Comparison of ENCODE assay signal across 18 cellular contexts in the genomic region with DNA sequence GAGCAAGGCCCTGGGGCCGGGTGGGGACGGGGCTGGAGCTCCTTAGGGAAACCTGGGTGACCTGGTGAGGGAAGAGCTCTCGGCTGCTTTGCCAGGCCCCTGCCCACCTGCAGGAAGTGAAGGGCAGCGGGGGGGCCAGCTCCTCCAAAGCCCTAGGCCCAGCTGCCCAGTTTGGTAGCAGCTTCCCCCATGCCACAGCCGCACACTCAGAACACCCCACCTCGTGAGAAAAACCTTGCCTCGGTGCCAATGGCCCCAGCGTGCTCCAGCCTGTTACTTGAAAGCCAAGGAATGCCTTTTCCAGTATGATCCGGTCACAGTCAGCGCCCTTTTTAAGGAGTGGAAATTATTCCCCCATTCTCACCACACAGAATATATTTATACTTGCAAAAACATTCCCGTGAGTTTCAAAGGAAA. TPM values are rescaled to one million over a fixed set of nuclear protein-coding genes. Genes with fewer than 3 reads are reported as not detected.
DNase-seq lines count a peak whose midpoint lies in the region; ATAC-seq and TF ChIP-seq lines count a peak whose summit lies in the region.
"Had no signal": no experiment of that assay in that cellular context is flagged by ENCODE, and none has a peak within 500 bp of the region (broad histone marks: within the 10 kb centered on the region; RNA-seq: fewer than 3 reads in every experiment).

No MANE protein-coding gene starts in this region.

- H3K27me3 ChIP-seq in heart right ventricle (no peaks in the 10 kb centered on the region), transverse colon (no peaks in the 10 kb centered on the region)
- H3K27me3 ChIP-seq: body of pancreas had no signal

- CTCF ChIA-PET in WTC11 (lab: Charles Lee): interaction anchor here (0.6 to 2.7 kb wide), 22 partner anchors 8 to 226 kb away, joined by 3 to 59 read pairs (median 6); partner anchors contain the start of gene HTRA3

- ATAC-seq in WTC11 (no peak), heart right ventricle (peak; percentile 31 to 75 (median 56)), HG03175 (IDR thresholded peaks at IDR 0.05; ENCODE audit: unreplicated experiment) (no peak), HG03342 (IDR thresholded peaks at IDR 0.05; ENCODE audit: unreplicated experiment) (no peak), left lobe of liver (no peak), HG03159 (IDR thresholded peaks at IDR 0.05; ENCODE audit: unreplicated experiment) (no peak)

- WGBS in heart right ventricle, 2 donors: 35 to 42% methylated on average over 11 of the region's 11 CpGs
- 79% methylated on average over 11 of the region's 11 CpGs; no CpG with 5 or more reads in 1 of the 2 donors for WGBS in transverse colon (ENCODE audit: low coverage in 1 of 2), 2 donors

- TF ChIP-seq POLR2A in transverse colon (IDR thresholded peaks at IDR 0.05): no peak

- intact Hi-C loops in heart right ventricle (cut with DNase I): loop anchor here in 9 of 10 donors (2.0 to 10.0 kb wide), 15 partner anchors 70 to 227 kb away; partner anchors contain the start of gene HTRA3 (in 3 of the 9)
- intact Hi-C loops in posterior vena cava (cut with DNase I): loop anchor here (2.0 to 10.0 kb wide), 3 partner anchors 127 to 227 kb away; no protein-coding TSS in a partner anchor
- intact Hi-C loops in transverse colon (cut with DNase I; ENCODE audit: low total_unique reads): loop anchor here (2.0 kb wide), 1 partner anchor 159 kb away; no protein-coding TSS in a partner anchor

- H3K27ac ChIP-seq in heart right ventricle (peak overlapping the region; percentile 21 to 92 (median 80)), transverse colon (peak overlapping the region in 3 of 4 donors; percentile 56 to 63 (median 58))
- H3K27ac ChIP-seq: body of pancreas had no signal

- peaks cover 10% of the 10 kb centered on the region for H3K4me1 Mint-ChIP-seq in WTC11
- H3K4me1 Mint-ChIP-seq: activated CD4-positive, alpha-beta memory T cell treated with anti-CD3 and anti-CD28 coated beads, Interleukin-2, amount 10 ng/mL, durations not matched to agents 7 days and 5 days; activated naive CD4-positive, alpha-beta T cell treated with anti-CD3 and anti-CD28 coated beads, Interleukin-2, amount 50 U/mL, for 24 hours had no signal

- peaks cover 2% of the 10 kb centered on the region; the same call in 1 of the 2 replicates for H3K27me3 Mint-ChIP-seq in WTC11 (ENCODE audit: low read depth)
- H3K27me3 Mint-ChIP-seq: activated CD4-positive, alpha-beta memory T cell treated with anti-CD3 and anti-CD28 coated beads, Interleukin-2, amount 10 ng/mL, durations not matched to agents 7 days and 5 days; activated naive CD4-positive, alpha-beta T cell treated with anti-CD3 and anti-CD28 coated beads, Interleukin-2, amount 50 U/mL, for 24 hours had no signal

- H3K4me3 ChIP-seq in heart right ventricle (no peak overlapping the region), transverse colon (no peak overlapping the region)
- H3K4me3 ChIP-seq: body of pancreas had no signal

- H3K9me3 ChIP-seq in heart right ventricle: peaks cover 0 to 3% (median 0%) of the 10 kb centered on the region in 11 donors
- no peaks in the 10 kb centered on the region for H3K9me3 ChIP-seq in transverse colon
- H3K9me3 ChIP-seq: body of pancreas had no signal

- H3K4me1 ChIP-seq in heart right ventricle (peaks cover 10 to 46% (median 32%) of the 10 kb centered on the region in 9 donors), transverse colon (peaks cover 0 to 5% (median 0%) of the 10 kb centered on the region in 4 donors)
- H3K4me1 ChIP-seq: body of pancreas had no signal

- H3K9me3 Mint-ChIP-seq in WTC11: peaks cover 13% of the 10 kb centered on the region
- H3K9me3 Mint-ChIP-seq: activated CD4-positive, alpha-beta memory T cell treated with anti-CD3 and anti-CD28 coated beads, Interleukin-2, amount 10 ng/mL, durations not matched to agents 7 days and 5 days; activated naive CD4-positive, alpha-beta T cell treated with anti-CD3 and anti-CD28 coated beads, Interleukin-2, amount 50 U/mL, for 24 hours had no signal

- H3K36me3 ChIP-seq in heart right ventricle: peaks cover 0 to 78% (median 17%) of the 10 kb centered on the region in 9 donors
- peaks cover 0 to 9% (median 0%) of the 10 kb centered on the region in 4 donors for H3K36me3 ChIP-seq in transverse colon

- no peak for TF ChIP-seq CTCF in WTC11 (IDR thresholded peaks at IDR 0.05)
- no peak for TF ChIP-seq CTCF in heart right ventricle (IDR thresholded peaks at IDR 0.05)
- TF ChIP-seq CTCF in transverse colon (IDR thresholded peaks at IDR 0.05): no peak

- no peak for TF ChIP-seq EP300 in transverse colon (IDR thresholded peaks at IDR 0.05; ENCODE audit: low read depth)

- H3K36me3 Mint-ChIP-seq in WTC11: peaks cover 20% of the 10 kb centered on the region
- H3K36me3 Mint-ChIP-seq: activated naive CD4-positive, alpha-beta T cell treated with anti-CD3 and anti-CD28 coated beads, Interleukin-2, amount 50 U/mL, for 24 hours had no signal

- peak overlapping the region; percentile 86 for H3K27ac Mint-ChIP-seq in WTC11
- H3K27ac Mint-ChIP-seq: activated CD4-positive, alpha-beta memory T cell treated with anti-CD3 and anti-CD28 coated beads, Interleukin-2, amount 10 ng/mL, durations not matched to agents 7 days and 5 days; activated naive CD4-positive, alpha-beta T cell treated with anti-CD3 and anti-CD28 coated beads, Interleukin-2, amount 50 U/mL, for 24 hours had no signal

- no peak overlapping the region for H3K4me3 Mint-ChIP-seq in WTC11
- H3K4me3 Mint-ChIP-seq: activated CD4-positive, alpha-beta memory T cell treated with anti-CD3 and anti-CD28 coated beads, Interleukin-2, amount 10 ng/mL, durations not matched to agents 7 days and 5 days; activated naive CD4-positive, alpha-beta T cell treated with anti-CD3 and anti-CD28 coated beads, Interleukin-2, amount 50 U/mL, for 24 hours had no signal

- POLR2A ChIA-PET in WTC11 (lab: Charles Lee): no interaction called here

- in situ Hi-C loops in transverse colon (cut with MboI; ENCODE audit: low pct_ligation_motif_present in 1 of 4, low pct_unique_long_range_greater_than_20kb in 1 of 4, low sequenced_read_pairs in 3 of 4): loop anchor here (5.0 to 25.0 kb wide), 4 partner anchors 157 to 240 kb away; partner anchors contain the start of gene ABLIM2 (in 1 of the 4)

- DNase-seq in WTC11 (ENCODE audit: low spot score) (no peak), heart right ventricle (peak in 1 of 2 donors; percentile 53), posterior vena cava (ENCODE audit: low spot score) (peak; percentile 84), transverse colon (no peak), left lobe of liver (ENCODE audit: low spot score) (no peak)
- DNase-seq: activated CD4-positive, alpha-beta memory T cell treated with anti-CD3 and anti-CD28 coated beads, Interleukin-2, amount 10 ng/mL, durations not matched to agents 7 days and 5 days; activated T-cell treated with anti-CD3 and anti-CD28 coated beads, Interleukin-2, amount 50 U/mL, for 48 hours; Calu3; islet precursor cell; NCI-H1694 treated with DMSO at 0.1 percent for 48 hours; NCI-H446; small intestine; T-helper 1 cell had no signal

TF ChIP-seq in WTC11, 78 proteins besides CTCF, POLR2A, EP300 and RAD21 (continues in another document):
- TF ChIP-seq, protein P1, sequence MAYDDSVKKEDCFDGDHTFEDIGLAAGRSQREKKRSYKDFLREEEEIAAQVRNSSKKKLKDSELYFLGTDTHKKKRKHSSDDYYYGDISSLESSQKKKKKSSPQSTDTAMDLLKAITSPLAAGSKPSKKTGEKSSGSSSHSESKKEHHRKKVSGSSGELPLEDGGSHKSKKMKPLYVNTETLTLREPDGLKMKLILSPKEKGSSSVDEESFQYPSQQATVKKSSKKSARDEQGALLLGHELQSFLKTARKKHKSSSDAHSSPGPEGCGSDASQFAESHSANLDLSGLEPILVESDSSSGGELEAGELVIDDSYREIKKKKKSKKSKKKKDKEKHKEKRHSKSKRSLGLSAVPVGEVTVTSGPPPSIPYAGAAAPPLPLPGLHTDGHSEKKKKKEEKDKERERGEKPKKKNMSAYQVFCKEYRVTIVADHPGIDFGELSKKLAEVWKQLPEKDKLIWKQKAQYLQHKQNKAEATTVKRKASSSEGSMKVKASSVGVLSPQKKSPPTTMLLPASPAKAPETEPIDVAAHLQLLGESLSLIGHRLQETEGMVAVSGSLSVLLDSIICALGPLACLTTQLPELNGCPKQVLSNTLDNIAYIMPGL (CRISPR knock-in tag; IDR thresholded peaks at IDR 0.05): no peak
- TF ChIP-seq AFF4 (CRISPR knock-in tag; IDR thresholded peaks at IDR 0.05; ENCODE audit: borderline replicate concordance): no peak

RNA-seq across cellular contexts. Expression of gene ACOX3, which starts 38.3 kb away (rescaled TPM):
- total RNA-seq in WTC11 (2021): 10.6 to 10.7 TPM (median 10.6 TPM) in 3 replicates
- 10 to 100 TPM; 21.6 to 28.9 (median 25.6) TPM for total RNA-seq in heart right ventricle
- polyA plus RNA-seq in heart right ventricle: 10 to 100 TPM; 17.9 to 18.5 TPM
- 10 to 100 TPM; 29.7 to 36.8 TPM for total RNA-seq in posterior vena cava
- total RNA-seq in transverse colon: 100 to 1,000 TPM in 1 of 4 donors, 10 to 100 TPM in 3; 18.7 to 104 (median 31.3) TPM
- 21.3 TPM for total RNA-seq in left lobe of liver

RNA-seq across cellular contexts. Expression of gene TRMT44, which starts 38.4 kb away (rescaled TPM):
- total RNA-seq in WTC11 (2021): 25.6 to 29.6 TPM (median 28.4 TPM) in 3 replicates
- 10 to 100 TPM in 2 of 10 donors, 1 to 10 TPM in 8; 6.0 to 10.2 (median 8.4) TPM for total RNA-seq in heart right ventricle
- polyA plus RNA-seq in heart right ventricle: 1 to 10 TPM; 4.5 to 5.3 TPM
- total RNA-seq in posterior vena cava: 10 to 100 TPM; 14.2 to 15.5 TPM
- total RNA-seq in transverse colon: 100 to 1,000 TPM in 1 of 4 donors, 10 to 100 TPM in 3; 19.1 to 190 (median 29.7) TPM
- total RNA-seq in left lobe of liver: 11.6 TPM

Comparison
In these comparisons a context has a peak if more than half of its experiments do, and no peak if none do; other contexts are left out.
1. ATAC-seq: peak in heart right ventricle (8 of 8); none in WTC11 (single experiment), HG03175 (single experiment), HG03342 (single experiment), left lobe of liver (single experiment) and HG03159 (single experiment).